4 cellular contexts compared by ENCODE assay signal in the genomic region with DNA sequence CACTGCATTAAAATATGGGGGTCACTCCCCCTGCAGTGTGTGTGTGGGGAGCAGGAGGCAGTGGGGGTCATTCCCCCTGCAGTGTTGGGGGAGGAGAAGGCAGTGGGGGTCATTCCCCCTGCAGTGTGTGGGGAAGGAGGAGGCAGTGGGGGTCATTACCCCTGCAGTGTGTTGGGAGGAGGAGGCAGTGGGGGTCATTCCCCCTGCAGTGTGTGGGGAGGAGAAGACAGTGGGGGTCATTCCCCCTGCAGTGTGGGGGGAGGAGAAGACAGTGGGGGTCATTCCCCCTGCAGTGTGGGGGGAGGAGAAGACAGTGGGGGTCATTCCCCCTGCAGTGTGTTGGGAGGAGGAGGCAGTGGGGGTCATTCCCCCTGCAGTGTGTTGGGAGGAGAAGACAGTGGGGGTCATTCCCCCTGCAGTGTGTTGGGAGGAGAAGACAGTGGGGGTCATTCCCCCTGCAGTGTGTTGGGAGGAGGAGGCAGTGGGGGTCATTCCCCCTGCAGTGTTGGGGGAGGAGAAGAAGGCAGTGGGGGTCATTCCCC. TPM values are rescaled to one million over a fixed set of nuclear protein-coding genes. Genes with fewer than 3 reads are reported as not detected.
"Had no signal": no experiment of that assay in that cellular context is flagged by ENCODE, and none has a peak within 500 bp of the region (broad histone marks: within the 10 kb centered on the region; RNA-seq: fewer than 3 reads in every experiment).

No MANE protein-coding gene starts in this region.

RNA-seq across cellular contexts. Expression of a gene that starts 21.3 kb away (rescaled TPM):
- total RNA-seq: HT-29, HT1080, IMR-90 had no signal
- polyA plus RNA-seq: IgD-negative memory B cell, IMR-90 had no signal
